1 cellular context compared by ENCODE assay signal in the genomic region with DNA sequence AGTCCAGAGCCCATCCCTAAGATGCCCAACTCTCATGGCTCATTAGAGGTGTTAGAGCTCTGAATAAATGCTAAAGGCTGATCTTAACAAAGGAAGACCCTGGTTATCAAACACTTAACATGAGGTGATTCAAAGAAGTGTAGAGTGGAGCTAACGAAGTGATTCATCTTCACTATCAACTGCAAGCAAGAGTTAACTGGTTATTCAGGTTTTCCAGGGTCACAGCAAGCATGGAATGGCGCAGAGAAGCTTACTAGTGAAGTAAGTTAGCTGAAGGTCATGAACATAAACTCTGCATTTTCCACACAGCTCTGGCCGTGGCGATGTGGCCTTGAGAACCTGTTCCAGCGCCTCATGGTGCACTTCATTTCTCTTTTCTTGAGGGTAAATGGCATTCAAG.
TF ChIP-seq lines count a peak whose summit lies in the region.

No MANE protein-coding gene starts in this region.

TF ChIP-seq in IMR-90, 13 proteins besides CTCF, POLR2A, EP300 and RAD21:
- TF ChIP-seq RCOR1 (IDR thresholded peaks at IDR 0.05; ENCODE audit: insufficient replicate concordance, low read length), result no peak
- TF ChIP-seq NFE2L2 (IDR thresholded peaks at IDR 0.05; ENCODE audit: low read depth, low read length), result no peak
- TF ChIP-seq FOS (IDR thresholded peaks at IDR 0.05; ENCODE audit: low read depth, low read length), result no peak
- TF ChIP-seq, protein P1, sequence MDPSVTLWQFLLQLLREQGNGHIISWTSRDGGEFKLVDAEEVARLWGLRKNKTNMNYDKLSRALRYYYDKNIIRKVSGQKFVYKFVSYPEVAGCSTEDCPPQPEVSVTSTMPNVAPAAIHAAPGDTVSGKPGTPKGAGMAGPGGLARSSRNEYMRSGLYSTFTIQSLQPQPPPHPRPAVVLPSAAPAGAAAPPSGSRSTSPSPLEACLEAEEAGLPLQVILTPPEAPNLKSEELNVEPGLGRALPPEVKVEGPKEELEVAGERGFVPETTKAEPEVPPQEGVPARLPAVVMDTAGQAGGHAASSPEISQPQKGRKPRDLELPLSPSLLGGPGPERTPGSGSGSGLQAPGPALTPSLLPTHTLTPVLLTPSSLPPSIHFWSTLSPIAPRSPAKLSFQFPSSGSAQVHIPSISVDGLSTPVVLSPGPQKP (IDR thresholded peaks at IDR 0.05; ENCODE audit: borderline replicate concordance, low read depth, low read length), result no peak
- no peak for TF ChIP-seq BHLHE40 (IDR thresholded peaks at IDR 0.05; ENCODE audit: low read depth, low read length)
